ENCODE assay signal across 12 cellular contexts in the genomic region with DNA sequence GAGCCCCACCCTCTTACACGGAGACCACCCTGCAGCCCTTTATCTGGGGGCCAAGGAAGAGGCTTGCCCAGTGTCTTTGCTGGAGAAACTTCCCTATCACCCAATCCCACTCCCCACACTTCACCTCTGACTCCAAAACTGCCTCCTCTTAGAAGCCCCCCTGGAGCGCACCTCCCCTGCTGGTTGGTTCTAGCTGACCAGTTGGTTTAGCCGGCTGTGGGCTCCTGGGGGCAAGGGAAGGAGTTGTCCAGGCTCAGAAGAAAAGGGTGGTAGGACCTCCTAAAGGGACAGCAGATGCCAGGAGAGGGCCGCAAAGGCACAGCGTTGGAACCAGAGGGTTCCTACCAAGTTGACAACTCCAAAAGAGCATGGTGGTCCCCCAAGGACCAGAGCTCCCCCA. TPM values are rescaled to one million over a fixed set of nuclear protein-coding genes. Genes with fewer than 3 reads are reported as not detected.
DNase-seq lines count a peak whose midpoint lies in the region; TF ChIP-seq lines count a peak whose summit lies in the region.
"Had no signal": no experiment of that assay in that cellular context is flagged by ENCODE, and none has a peak within 500 bp of the region (broad histone marks: within the 10 kb centered on the region; RNA-seq: fewer than 3 reads in every experiment).

No MANE protein-coding gene starts in this region.

- H2AFZ ChIP-seq in hepatocyte: no peak overlapping the region

- no peaks in the 10 kb centered on the region for H3K36me3 Mint-ChIP-seq in activated CD4-positive, alpha-beta T cell treated with anti-CD3 and anti-CD28 coated beads, Interleukin-2, amount 10 ng/mL, durations not matched to agents 7 days and 5 days (ENCODE audit: low read depth)
- H3K36me3 Mint-ChIP-seq: CD8-positive, alpha-beta T cell had no signal

- H3K4me3 Mint-ChIP-seq in activated CD4-positive, alpha-beta T cell treated with anti-CD3 and anti-CD28 coated beads, Interleukin-2, amount 10 ng/mL, durations not matched to agents 7 days and 5 days: no peak overlapping the region
- H3K4me3 Mint-ChIP-seq: dendritic cell treated with granulocyte-macrophage colony-stimulating factor and Interleukin-4, amounts not matched to agents 40 ng/mL and 50 ng/mL, for 4 days had no signal

- H3K79me2 ChIP-seq in hepatocyte: peaks cover 82% of the 10 kb centered on the region

- CTCF ChIA-PET in activated CD4-positive, alpha-beta T cell treated with anti-CD3 and anti-CD28 coated beads, Interleukin-2, amount 10 ng/mL, durations not matched to agents 7 days and 5 days (lab: Charles Lee): interaction anchor here (2.2 kb wide), 1 partner anchor 16 kb away, joined by 9 read pairs; no protein-coding TSS in a partner anchor

- peaks cover 66% of the 10 kb centered on the region for H4K20me1 ChIP-seq in hepatocyte (ENCODE audit: insufficient read depth, poor library complexity, severe bottlenecking)

- no peaks in the 10 kb centered on the region for H3K9me3 Mint-ChIP-seq in activated CD4-positive, alpha-beta T cell treated with anti-CD3 and anti-CD28 coated beads, Interleukin-2, amount 10 ng/mL, durations not matched to agents 7 days and 5 days
- H3K9me3 Mint-ChIP-seq: CD8-positive, alpha-beta T cell; dendritic cell treated with granulocyte-macrophage colony-stimulating factor and Interleukin-4, amounts not matched to agents 40 ng/mL and 50 ng/mL, for 4 days had no signal

- peaks cover 38% of the 10 kb centered on the region for H3K27me3 Mint-ChIP-seq in activated CD4-positive, alpha-beta T cell treated with anti-CD3 and anti-CD28 coated beads, Interleukin-2, amount 10 ng/mL, durations not matched to agents 7 days and 5 days

- POLR2A ChIA-PET in activated CD4-positive, alpha-beta T cell treated with anti-CD3 and anti-CD28 coated beads, Interleukin-2, amount 10 ng/mL, durations not matched to agents 7 days and 5 days (lab: Charles Lee): no interaction called here

- peak overlapping the region; percentile 95 for H3K27ac ChIP-seq in angular gyrus (ENCODE audit: low read depth, low read length)
- peak overlapping the region; percentile 96 for H3K27ac ChIP-seq in hepatocyte
- H3K27ac ChIP-seq in SJCRH30: no peak overlapping the region

- H3K4me2 ChIP-seq in hepatocyte: peak overlapping the region; percentile 99

- H3K9me3 ChIP-seq in hepatocyte (ENCODE audit: low read depth): no peaks in the 10 kb centered on the region
- no peaks in the 10 kb centered on the region for H3K9me3 ChIP-seq in SJCRH30 (replicated peaks)

- no peak overlapping the region for H3K27ac Mint-ChIP-seq in activated CD4-positive, alpha-beta T cell treated with anti-CD3 and anti-CD28 coated beads, Interleukin-2, amount 10 ng/mL, durations not matched to agents 7 days and 5 days
- H3K27ac Mint-ChIP-seq: CD8-positive, alpha-beta T cell; dendritic cell treated with granulocyte-macrophage colony-stimulating factor and Interleukin-4, amounts not matched to agents 40 ng/mL and 50 ng/mL, for 4 days had no signal

- no peak for DNase-seq in AG10803 (ENCODE audit: low read depth)
- no peak for DNase-seq in hepatocyte (ENCODE audit: low spot score)
- DNase-seq in retinal pigment epithelial cell (ENCODE audit: low read depth): no peak
- no peak for DNase-seq in dermis blood vessel endothelial cell
- DNase-seq in SJCRH30: no peak
- no peak for DNase-seq in activated CD4-positive, alpha-beta T cell treated with anti-CD3 and anti-CD28 coated beads, Interleukin-2, amount 10 ng/mL, durations not matched to agents 7 days and 5 days
- DNase-seq in H7: no peak
- DNase-seq: activated CD8-positive, alpha-beta memory T cell treated with anti-CD3 and anti-CD28 coated beads, Interleukin-2, amount 50 U/mL, for 48 hours; CD8-positive, alpha-beta T cell; NCI-H2171 treated with DMSO at 0.1 percent for 48 hours had no signal

- H3K27me3 ChIP-seq in hepatocyte: no peaks in the 10 kb centered on the region
- H3K27me3 ChIP-seq in SJCRH30: no peaks in the 10 kb centered on the region
- H3K27me3 ChIP-seq in H7 (ENCODE audit: control insufficient read depth, insufficient read depth, low read length): no peaks in the 10 kb centered on the region

- H3K36me3 ChIP-seq in hepatocyte (replicated peaks; ENCODE audit: insufficient read depth, low read depth) (no peaks in the 10 kb centered on the region), SJCRH30 (no peaks in the 10 kb centered on the region), H7 (replicated peaks; ENCODE audit: control insufficient read depth, insufficient read depth, low read length) (peaks cover 2% of the 10 kb centered on the region)

- H3K9me2 ChIP-seq in hepatocyte (replicated peaks; ENCODE audit: insufficient read depth): no peaks in the 10 kb centered on the region

- no peak for TF ChIP-seq CTCF in AG10803 (conservative IDR thresholded peaks at IDR 0.05; ENCODE audit: low read length)
- no peak for TF ChIP-seq CTCF in hepatocyte (IDR thresholded peaks at IDR 0.05; ENCODE audit: poor library complexity)
- TF ChIP-seq CTCF in retinal pigment epithelial cell (conservative IDR thresholded peaks at IDR 0.05; ENCODE audit: low read depth, low read length): no peak

- H3K4me3 ChIP-seq in AG10803 (ENCODE audit: low read length) (peak overlapping the region; percentile 87), hepatocyte (no peak overlapping the region), retinal pigment epithelial cell (ENCODE audit: low read length) (peak overlapping the region; percentile 97), SJCRH30 (no peak overlapping the region), H7 (ENCODE audit: insufficient read depth, low read depth, low read length) (no peak overlapping the region)

- H3K4me1 ChIP-seq in hepatocyte (ENCODE audit: insufficient read depth) (peaks cover 84% of the 10 kb centered on the region), SJCRH30 (peaks cover 38% of the 10 kb centered on the region)

- 75% methylated on average over 5 of the region's 5 CpGs for WGBS in hepatocyte (ENCODE audit: low lambda C conversion rate, missing lambda C conversion rate)

- peaks cover 5% of the 10 kb centered on the region for H3K4me1 Mint-ChIP-seq in activated CD4-positive, alpha-beta T cell treated with anti-CD3 and anti-CD28 coated beads, Interleukin-2, amount 10 ng/mL, durations not matched to agents 7 days and 5 days

RNA-seq across cellular contexts. Expression of gene BCAR1, which starts 2.0 kb away (rescaled TPM):
- 73.2 and 77.3 TPM in 2 replicates for total RNA-seq in hepatocyte
- polyA plus RNA-seq in hepatocyte: 112 and 124 TPM in 2 replicates
- 141 and 300 TPM in 2 replicates for total RNA-seq in dermis blood vessel endothelial cell
- 17.4 and 21.7 TPM in 2 replicates for total RNA-seq in SJCRH30 (2014; rRNA removed; shearing (Covaris generic))
- under 1 TPM in 1 of 2 experiments, not detected in 1; 0.04 TPM for total RNA-seq in activated CD4-positive, alpha-beta T cell treated with anti-CD3 and anti-CD28 coated beads, Interleukin-2, amount 10 ng/mL, durations not matched to agents 7 days and 5 days
- 63.0 and 68.4 TPM in 2 replicates for total RNA-seq in H7 (2014; rRNA removed; shearing (Covaris generic))
- total RNA-seq: CD8-positive, alpha-beta T cell had no signal

RNA-seq across cellular contexts. Expression of gene CTRB1, which starts 30.7 kb away (rescaled TPM):
- total RNA-seq in hepatocyte (not detected in 2 replicates), dermis blood vessel endothelial cell (not detected in 2 replicates)
- polyA plus RNA-seq in hepatocyte: 0.21 and 0.26 TPM in 2 replicates
- total RNA-seq in SJCRH30 (2014; rRNA removed; shearing (Covaris generic)): not detected in 2 replicates
- total RNA-seq in activated CD4-positive, alpha-beta T cell treated with anti-CD3 and anti-CD28 coated beads, Interleukin-2, amount 10 ng/mL, durations not matched to agents 7 days and 5 days: not detected
- total RNA-seq in H7 (2014; rRNA removed; shearing (Covaris generic)): not detected in 2 replicates
- total RNA-seq: CD8-positive, alpha-beta T cell had no signal

RNA-seq across cellular contexts. Expression of gene CTRB2, which starts 42.5 kb away (rescaled TPM):
- total RNA-seq in hepatocyte (not detected in 2 replicates), dermis blood vessel endothelial cell (not detected in 2 replicates)
- 0.44 TPM in 1 of 2 replicates, not detected in the other for polyA plus RNA-seq in hepatocyte
- total RNA-seq in SJCRH30 (2014; rRNA removed; shearing (Covaris generic)): 0.56 TPM in 1 of 2 replicates, not detected in the other
- total RNA-seq in activated CD4-positive, alpha-beta T cell treated with anti-CD3 and anti-CD28 coated beads, Interleukin-2, amount 10 ng/mL, durations not matched to agents 7 days and 5 days: not detected
- total RNA-seq in H7 (2014; rRNA removed; shearing (Covaris generic)): not detected in 2 replicates
- total RNA-seq: CD8-positive, alpha-beta T cell had no signal

Comparison
In these comparisons a context has a peak if more than half of its experiments do, and no peak if none do; other contexts are left out.
1. H3K4me3 ChIP-seq: peak in AG10803 (single experiment) and retinal pigment epithelial cell (single experiment); none in hepatocyte (single experiment), SJCRH30 (single experiment) and H7 (single experiment).
2. RNA of gene BCAR1, which starts 2.0 kb away (total RNA-seq): 141 to 300 TPM in dermis blood vessel endothelial cell, 73.2 to 77.3 TPM in hepatocyte, 63.0 to 68.4 TPM in H7 and 17.4 to 21.7 TPM in SJCRH30; 0.04 TPM in activated CD4-positive, alpha-beta T cell treated with anti-CD3 and anti-CD28 coated beads, Interleukin-2, amount 10 ng/mL, durations not matched to agents 7 days and 5 days; every median in the first group is over 10 times any median in the second.